Comparison of ENCODE assay signal across 10 cellular contexts in genomic region chr6:25017486-25017885, GRCh38.
DNase-seq lines count a peak whose midpoint lies in the region; ATAC-seq and TF ChIP-seq lines count a peak whose summit lies in the region.
"Had no signal": no experiment of that assay in that cellular context is flagged by ENCODE, and none has a peak within 500 bp of the region (broad histone marks: within the 10 kb centered on the region; RNA-seq: fewer than 3 reads in every experiment).

No MANE protein-coding gene starts in this region.

- dilution Hi-C loops in IMR-90 (cut with HindIII; ENCODE audit: low sequenced_read_pairs, unreplicated experiment) = no loop called here

- no peaks in the 10 kb centered on the region for H3K36me3 Mint-ChIP-seq in CD4-positive, CD25-positive, alpha-beta regulatory T cell
- H3K36me3 Mint-ChIP-seq in Caco-2 (ENCODE audit: insufficient read depth, unreplicated experiment) = no peaks in the 10 kb centered on the region

- H3K4me1 Mint-ChIP-seq in CD4-positive, CD25-positive, alpha-beta regulatory T cell = peaks cover 28 to 76% (median 55%) of the 10 kb centered on the region in 4 donors
- no peaks in the 10 kb centered on the region for H3K4me1 Mint-ChIP-seq in Caco-2 (ENCODE audit: low read depth, unreplicated experiment)

- TF ChIP-seq CTCF in IMR-90 (conservative IDR thresholded peaks at IDR 0.05; ENCODE audit: low read depth, low read length) (no peak), lung (IDR thresholded peaks at IDR 0.05; ENCODE audit: control extremely low read depth, extremely low read depth) (no peak), Caco-2 (IDR thresholded peaks at IDR 0.05; ENCODE audit: insufficient read depth in 1 of 2, low read depth in 1 of 2, low read length in 1 of 2, severe bottlenecking in 1 of 2, unreplicated experiment in 1 of 2) (no peak)

- no peak overlapping the region for H3K23ac ChIP-seq in IMR-90 (ENCODE audit: low read depth, low read length)

- 0 out of 3 replicates have a peak overlapping the region, but pooled peaks have one; percentile 33 for H2BK15ac ChIP-seq in IMR-90 (ENCODE audit: low read depth, low read length)

- no peak overlapping the region for H3K56ac ChIP-seq in IMR-90 (ENCODE audit: extremely low read depth, insufficient read depth, low read length)

- H3K4me1 ChIP-seq in CD4-positive, CD25-positive, alpha-beta regulatory T cell (ENCODE audit: control insufficient read depth, insufficient read depth, low read length, poor library complexity, severe bottlenecking) = peaks cover 43% of the 10 kb centered on the region
- H3K4me1 ChIP-seq in IMR-90 (ENCODE audit: control insufficient read depth, insufficient read depth, low read length) (peaks cover 14% of the 10 kb centered on the region), adipocyte (ENCODE audit: control insufficient read depth, insufficient read depth, low read length) (peaks cover 38% of the 10 kb centered on the region), lung (ENCODE audit: control insufficient read depth in 2 of 2, insufficient read depth in 2 of 2, low read length in 2 of 2) (peaks cover 0 to 2% of the 10 kb centered on the region in 2 donors), Caco-2 (peaks cover 3% of the 10 kb centered on the region; the same call in 1 of the 2 replicates)

- peak overlapping the region; percentile 38; the same call in 1 of the 2 replicates for H2AK5ac ChIP-seq in IMR-90 (ENCODE audit: low read depth, low read length)

- no peaks in the 10 kb centered on the region for H3K27me3 ChIP-seq in CD4-positive, CD25-positive, alpha-beta regulatory T cell (ENCODE audit: control insufficient read depth, insufficient read depth, low read length)
- H3K27me3 ChIP-seq in IMR-90 (ENCODE audit: control insufficient read depth, insufficient read depth, low read length) (no peaks in the 10 kb centered on the region), adipocyte (replicated peaks; ENCODE audit: control insufficient read depth, insufficient read depth, low read length) (no peaks in the 10 kb centered on the region), lung (ENCODE audit: control insufficient read depth, insufficient read depth) (no peaks in the 10 kb centered on the region), Caco-2 (replicated peaks; ENCODE audit: control insufficient read depth, insufficient read depth, low read length) (no peaks in the 10 kb centered on the region)
- H3K27me3 ChIP-seq: hepatocyte had no signal

- H3K14ac ChIP-seq in IMR-90 (replicated peaks; ENCODE audit: low read depth, low read length) = no peak overlapping the region

- intact Hi-C loops in IMR-90 (cut with micrococcal nuclease) (no loop called here), Caco-2 (cut with micrococcal nuclease; ENCODE audit: unreplicated experiment) (no loop called here)

- WGBS in IMR-90 (ENCODE audit: extremely low coverage in 2 of 2, insufficient read length in 1 of 2), 2 experiments = 76% methylated on average over 2 of the region's 4 CpGs; no CpG with 5 or more reads in 1 of the 2 experiments
- 60 to 74% methylated on average over 4 of the region's 4 CpGs for WGBS in lung, 2 donors

- H2AK9ac ChIP-seq in IMR-90 (replicated peaks; ENCODE audit: low read depth, low read length, poor library complexity) = no peak overlapping the region

- peaks cover 5% of the 10 kb centered on the region for H3K36me3 ChIP-seq in CD4-positive, CD25-positive, alpha-beta regulatory T cell (ENCODE audit: control insufficient read depth, insufficient read depth, low read length)
- H3K36me3 ChIP-seq in IMR-90 (ENCODE audit: control insufficient read depth, insufficient read depth, low read length) = no peaks in the 10 kb centered on the region
- no peaks in the 10 kb centered on the region for H3K36me3 ChIP-seq in adipocyte (ENCODE audit: control insufficient read depth, insufficient read depth, low read length, severe bottlenecking)
- no peaks in the 10 kb centered on the region for H3K36me3 ChIP-seq in lung (ENCODE audit: control insufficient read depth in 2 of 2, insufficient read depth in 2 of 2, low read length in 2 of 2)
- H3K36me3 ChIP-seq in Caco-2 (ENCODE audit: control insufficient read depth, insufficient read depth, low read length) = no peaks in the 10 kb centered on the region

- peak overlapping the region; percentile 28; the same call in 1 of the 2 replicates for H2BK20ac ChIP-seq in IMR-90 (ENCODE audit: low read depth, low read length)

- no peak overlapping the region for H3K18ac ChIP-seq in IMR-90 (ENCODE audit: low read depth, low read length)

- ATAC-seq in CD4-positive, CD25-positive, alpha-beta regulatory T cell (ENCODE audit: low read depth in 2 of 2) = no peak
- ATAC-seq in IMR-90 (ENCODE audit: low read depth) = no peak
- ATAC-seq in lung (ENCODE audit: insufficient read depth, low FRiP score) = peak; percentile 54
- no peak for ATAC-seq in GM18870 (IDR thresholded peaks at IDR 0.05; ENCODE audit: unreplicated experiment)
- no peak for ATAC-seq in HG03442 (IDR thresholded peaks at IDR 0.05; ENCODE audit: unreplicated experiment)

- in situ Hi-C loops in IMR-90 (cut with MboI; ENCODE audit: low sequenced_read_pairs) = no loop called here

- H3K27me3 Mint-ChIP-seq in CD4-positive, CD25-positive, alpha-beta regulatory T cell = no peaks in the 10 kb centered on the region
- no peaks in the 10 kb centered on the region for H3K27me3 Mint-ChIP-seq in Caco-2 (ENCODE audit: insufficient read depth, unreplicated experiment)

- H2BK120ac ChIP-seq in IMR-90 (ENCODE audit: low read depth, low read length) = no peak overlapping the region

- peaks cover 6% of the 10 kb centered on the region for H3K9me1 ChIP-seq in IMR-90 (ENCODE audit: insufficient read depth, low read length)

- H3K4me2 ChIP-seq in IMR-90 (ENCODE audit: low read depth, low read length) = no peak overlapping the region
- H3K4me2 ChIP-seq: hepatocyte had no signal

- H4K91ac ChIP-seq in IMR-90 (ENCODE audit: insufficient read depth, low read depth, low read length) = no peak overlapping the region

- peak overlapping the region; percentile 92 to 98 (median 96) for H3K27ac Mint-ChIP-seq in CD4-positive, CD25-positive, alpha-beta regulatory T cell
- no peak overlapping the region for H3K27ac Mint-ChIP-seq in Caco-2 (ENCODE audit: unreplicated experiment)
- H3K27ac Mint-ChIP-seq: nephron had no signal

- TF ChIP-seq RAD21 in IMR-90 (IDR thresholded peaks at IDR 0.05; ENCODE audit: low read length) = no peak

- CTCF ChIA-PET in IMR-90 (lab: Yijun Ruan, JAX) = interaction anchor here (0.6 to 1.0 kb wide), 5 partner anchors 22 to 308 kb away, joined by 3 to 7 read pairs (median 3); no protein-coding TSS in a partner anchor
- CTCF ChIA-PET in Caco-2 (lab: Charles Lee) = interaction anchor here (0.7 to 2.0 kb wide), 6 partner anchors 26 to 416 kb away, joined by 3 to 19 read pairs (median 4); no protein-coding TSS in a partner anchor

- no peak for TF ChIP-seq POLR2A in IMR-90 (IDR thresholded peaks at IDR 0.05; ENCODE audit: low read depth, low read length)

- no peak overlapping the region for H2AFZ ChIP-seq in IMR-90 (replicated peaks; ENCODE audit: low read length, poor library complexity)
- H2AFZ ChIP-seq: hepatocyte had no signal

- peak overlapping the region; percentile 49 for H3K4me3 ChIP-seq in CD4-positive, CD25-positive, alpha-beta regulatory T cell (ENCODE audit: low read depth, low read length)
- no peak overlapping the region for H3K4me3 ChIP-seq in IMR-90 (ENCODE audit: insufficient read depth, low read depth, low read length)
- H3K4me3 ChIP-seq in adipocyte (ENCODE audit: low read length) = no peak overlapping the region
- H3K4me3 ChIP-seq in lung = no peak overlapping the region
- H3K4me3 ChIP-seq in Caco-2 (ENCODE audit: low read depth, low read length) = no peak overlapping the region
- H3K4me3 ChIP-seq: hepatocyte had no signal

- H4K20me1 ChIP-seq in IMR-90 (ENCODE audit: insufficient read depth, low read length) = no peaks in the 10 kb centered on the region

- H4K8ac ChIP-seq in IMR-90 (ENCODE audit: low read depth in 2 of 2, low read length in 2 of 2) = no peak overlapping the region

- peak overlapping the region; percentile 63 for H3K27ac ChIP-seq in CD4-positive, CD25-positive, alpha-beta regulatory T cell (ENCODE audit: insufficient read depth, low read length, poor library complexity, severe bottlenecking)
- H3K27ac ChIP-seq in IMR-90 (ENCODE audit: insufficient read depth, low read length) = no peak overlapping the region
- H3K27ac ChIP-seq in lung (ENCODE audit: low read depth in 1 of 2, low read length in 1 of 2) = peak overlapping the region in 1 of 2 donors; percentile 74
- H3K27ac ChIP-seq: hepatocyte had no signal

- DNase-seq in CD4-positive, CD25-positive, alpha-beta regulatory T cell = no peak
- DNase-seq in IMR-90 (no peak), adipocyte (ENCODE audit: low read depth) (no peak), lung (ENCODE audit: low spot score) (peak; percentile 57), Caco-2 (no peak), H4 (ENCODE audit: low spot score) (no peak)

- POLR2A ChIA-PET in IMR-90 (lab: Charles Lee; ENCODE audit: unreplicated experiment) (no interaction called here), Caco-2 (lab: Charles Lee) (no interaction called here)

- no TSS peak for BruUV-seq in IMR-90 (replicated peaks; lab: Mats Ljungman, UMichigan)
- no TSS peak for BruUV-seq in Caco-2 (replicated peaks; lab: Mats Ljungman, UMichigan)

- H3K9ac ChIP-seq in IMR-90 (ENCODE audit: low read depth, low read length) (no peak overlapping the region), adipocyte (ENCODE audit: low read length) (peak overlapping the region; percentile 13)

- H3K9me3 ChIP-seq in CD4-positive, CD25-positive, alpha-beta regulatory T cell (ENCODE audit: control insufficient read depth in 2 of 2, low read length in 2 of 2) = no peaks in the 10 kb centered on the region
- H3K9me3 ChIP-seq in IMR-90 (ENCODE audit: control insufficient read depth, insufficient read depth, low read length) (no peaks in the 10 kb centered on the region), adipocyte (ENCODE audit: control insufficient read depth, low read length) (no peaks in the 10 kb centered on the region), lung (ENCODE audit: control insufficient read depth in 2 of 2, insufficient read depth in 1 of 2, low read length in 1 of 2) (no peaks in the 10 kb centered on the region), Caco-2 (no peaks in the 10 kb centered on the region)

- 0 out of 2 replicates have a peak overlapping the region, but pooled peaks have one; percentile 8 for H3K4ac ChIP-seq in IMR-90 (ENCODE audit: low read depth, low read length)

- no peak overlapping the region for H2BK5ac ChIP-seq in IMR-90 (ENCODE audit: low read depth, low read length, poor library complexity, severe bottlenecking)

- no peaks in the 10 kb centered on the region for H3K9me3 Mint-ChIP-seq in CD4-positive, CD25-positive, alpha-beta regulatory T cell
- no peaks in the 10 kb centered on the region for H3K9me3 Mint-ChIP-seq in Caco-2 (ENCODE audit: unreplicated experiment)
- H3K9me3 Mint-ChIP-seq: nephron had no signal

- H3K79me1 ChIP-seq in IMR-90 (ENCODE audit: low read depth in 1 of 2, low read length in 2 of 2) = no peaks in the 10 kb centered on the region

- H4K5ac ChIP-seq in IMR-90 (ENCODE audit: low read depth, low read length) = no peak overlapping the region

- peak overlapping the region; percentile 34 to 70 (median 46) for H3K4me3 Mint-ChIP-seq in CD4-positive, CD25-positive, alpha-beta regulatory T cell
- no peak overlapping the region for H3K4me3 Mint-ChIP-seq in Caco-2 (ENCODE audit: unreplicated experiment)
- H3K4me3 Mint-ChIP-seq: nephron had no signal

TF ChIP-seq in IMR-90, 13 proteins besides CTCF, POLR2A, EP300 and RAD21 (continues in another document):
- TF ChIP-seq RCOR1 (IDR thresholded peaks at IDR 0.05; ENCODE audit: insufficient replicate concordance, low read length) = no peak
